In the genomic region with DNA sequence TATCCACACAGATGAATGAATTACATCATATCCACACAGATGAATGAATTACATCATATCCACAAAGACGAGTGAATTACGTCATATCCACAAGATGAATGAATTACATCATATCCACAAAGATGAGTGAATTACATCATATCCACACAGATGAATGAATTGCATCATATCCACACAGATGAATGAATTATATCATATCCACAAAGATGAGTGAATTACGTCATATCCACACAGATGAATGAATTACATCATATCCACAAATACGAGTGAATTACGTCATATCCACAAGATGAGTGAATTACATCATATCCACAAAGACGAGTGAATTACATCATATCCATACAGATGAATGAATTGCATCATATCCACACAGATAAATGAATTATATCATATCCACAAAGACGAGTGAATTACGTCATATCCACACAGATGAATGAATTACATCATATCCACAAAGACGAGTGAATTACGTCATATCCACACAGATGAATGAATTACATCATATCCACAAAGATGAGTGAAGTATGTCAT, we compare ENCODE assay signal across 12 cellular contexts. TPM values are rescaled to one million over a fixed set of nuclear protein-coding genes. Genes with fewer than 3 reads are reported as not detected.
DNase-seq lines count a peak whose midpoint lies in the region; ATAC-seq, FAIRE-seq and TF ChIP-seq lines count a peak whose summit lies in the region.
"Not testable (repeated sequence)": the region's sequence is repeated elsewhere in the genome, so short reads cannot be mapped to it uniquely, and the experiment has no call there.
"Had no signal": no experiment of that assay in that cellular context is flagged by ENCODE, and none has a peak within 500 bp of the region (broad histone marks: within the 10 kb centered on the region; RNA-seq: fewer than 3 reads in every experiment).

No MANE protein-coding gene starts in this region.

- H3K27me3 ChIP-seq in astrocyte (ENCODE audit: insufficient read depth, low read length): peaks cover 27% of the 10 kb centered on the region

- not testable (repeated sequence) for TF ChIP-seq CTCF in astrocyte (IDR thresholded peaks at IDR 0.05; ENCODE audit: insufficient read depth, low read depth, low read length); fibroblast of pulmonary artery (IDR thresholded peaks at IDR 0.05; ENCODE audit: low read length, missing control alignments)

- DNase-seq in GM12892 (ENCODE audit: insufficient read length); HTR-8/SVneo (ENCODE audit: insufficient read length, low spot score); astrocyte (ENCODE audit: low read depth); natural killer cell treated with Interleukin-12 subunit alpha and Interleukin-12 subunit beta and Interleukin-15 and Interleukin-18, amount 100 ng/mL, for 72 hours (ENCODE audit: low spot score): not testable (repeated sequence)
- peak; percentile 5 for DNase-seq in RKO (ENCODE audit: low spot score)
- peak; percentile 5 for DNase-seq in fibroblast of pulmonary artery (ENCODE audit: low read depth)

- not testable (repeated sequence) for H2AFZ ChIP-seq in astrocyte (ENCODE audit: low read depth, low read length)

- not testable (repeated sequence) for H3K4me2 ChIP-seq in astrocyte (ENCODE audit: low read length)

- not testable (repeated sequence) for TF ChIP-seq POLR2A in GM12892 (IDR thresholded peaks at IDR 0.05; ENCODE audit: low read depth, low read length)

- peak; percentile 67 for FAIRE-seq in GM12892 (lab: Jason Lieb, UNC)
- peak; percentile 98 for FAIRE-seq in HTR-8/SVneo (lab: Jason Lieb, UNC)
- FAIRE-seq in astrocyte (lab: Jason Lieb, UNC): peak; percentile 17

- H3K9ac ChIP-seq in astrocyte (ENCODE audit: low read length): not testable (repeated sequence)

- not testable (repeated sequence) for H4K20me1 ChIP-seq in astrocyte (ENCODE audit: insufficient read depth, low read length)

- not testable (repeated sequence) for H3K27ac ChIP-seq in astrocyte (ENCODE audit: low read depth, low read length)

- not testable (repeated sequence) for H3K9me3 ChIP-seq in astrocyte (ENCODE audit: insufficient read depth, low read depth, low read length)

- not testable (repeated sequence) for H3K36me3 ChIP-seq in astrocyte (ENCODE audit: insufficient read depth, low read length)

- peaks cover 17% of the 10 kb centered on the region for H3K4me1 Mint-ChIP-seq in astrocyte (ENCODE audit: low read depth, unreplicated experiment)
- not testable (repeated sequence) for H3K4me1 Mint-ChIP-seq in natural killer cell treated with Interleukin-12 subunit alpha and Interleukin-12 subunit beta and Interleukin-15 and Interleukin-18, amount 100 ng/mL, for 72 hours (ENCODE audit: low read depth in 2 of 2)

- H3K4me3 Mint-ChIP-seq in astrocyte (ENCODE audit: unreplicated experiment); natural killer cell treated with Interleukin-12 subunit alpha and Interleukin-12 subunit beta and Interleukin-15 and Interleukin-18, amount 100 ng/mL, for 72 hours: not testable (repeated sequence)

- H3K36me3 Mint-ChIP-seq in astrocyte (ENCODE audit: low read depth, unreplicated experiment); natural killer cell treated with Interleukin-12 subunit alpha and Interleukin-12 subunit beta and Interleukin-15 and Interleukin-18, amount 100 ng/mL, for 72 hours: not testable (repeated sequence)

- H3K27ac Mint-ChIP-seq in astrocyte (ENCODE audit: unreplicated experiment): not testable (repeated sequence)
- peak overlapping the region; percentile 43 to 56 for H3K27ac Mint-ChIP-seq in natural killer cell treated with Interleukin-12 subunit alpha and Interleukin-12 subunit beta and Interleukin-15 and Interleukin-18, amount 100 ng/mL, for 72 hours

- ATAC-seq in natural killer cell treated with Interleukin-12 subunit alpha and Interleukin-12 subunit beta and Interleukin-15 and Interleukin-18, amount 100 ng/mL, for 72 hours: not testable (repeated sequence)

- H3K4me3 ChIP-seq in astrocyte (ENCODE audit: insufficient read depth, low read depth, low read length); fibroblast of pulmonary artery (replicated peaks; ENCODE audit: low read depth, low read length): not testable (repeated sequence)

- H3K9me3 Mint-ChIP-seq in astrocyte (ENCODE audit: unreplicated experiment): not testable (repeated sequence)
- peaks cover 14% of the 10 kb centered on the region for H3K9me3 Mint-ChIP-seq in natural killer cell treated with Interleukin-12 subunit alpha and Interleukin-12 subunit beta and Interleukin-15 and Interleukin-18, amount 100 ng/mL, for 72 hours

- H3K4me1 ChIP-seq in astrocyte (ENCODE audit: insufficient read depth, low read length): not testable (repeated sequence)

- not testable (repeated sequence) for H3K79me2 ChIP-seq in astrocyte (ENCODE audit: insufficient read depth, low read length)

- peaks cover 31% of the 10 kb centered on the region for H3K27me3 Mint-ChIP-seq in astrocyte (ENCODE audit: low read depth, unreplicated experiment)
- H3K27me3 Mint-ChIP-seq in natural killer cell treated with Interleukin-12 subunit alpha and Interleukin-12 subunit beta and Interleukin-15 and Interleukin-18, amount 100 ng/mL, for 72 hours: peaks cover 19 to 45% of the 10 kb centered on the region in 2 donors

RNA-seq across cellular contexts. Expression of a gene that starts 20.9 kb away (rescaled TPM):
- 0.08 TPM for polyA plus RNA-seq in GM12892 (2012; ENCODE audit: missing spikeins)
- 0.82 and 1.8 TPM in 2 replicates for total RNA-seq in astrocyte
- not detected for total RNA-seq in natural killer cell treated with Interleukin-12 subunit alpha and Interleukin-12 subunit beta and Interleukin-15 and Interleukin-18, amount 100 ng/mL, for 72 hours
- total RNA-seq: CD4-positive, alpha-beta T cell; Daoy; HFFc6; HT1080 had no signal
- polyA plus RNA-seq: BJ, IgD-negative memory B cell had no signal

RNA-seq across cellular contexts. Expression of a gene that starts 47.2 kb away (rescaled TPM):
- polyA plus RNA-seq in GM12892 (2012; ENCODE audit: missing spikeins): not detected
- total RNA-seq in astrocyte: 3.1 and 5.0 TPM in 2 replicates
- total RNA-seq in natural killer cell treated with Interleukin-12 subunit alpha and Interleukin-12 subunit beta and Interleukin-15 and Interleukin-18, amount 100 ng/mL, for 72 hours: not detected
- total RNA-seq: HT1080 had no signal
- polyA plus RNA-seq: BJ, IgD-negative memory B cell had no signal
